In the genomic region with DNA sequence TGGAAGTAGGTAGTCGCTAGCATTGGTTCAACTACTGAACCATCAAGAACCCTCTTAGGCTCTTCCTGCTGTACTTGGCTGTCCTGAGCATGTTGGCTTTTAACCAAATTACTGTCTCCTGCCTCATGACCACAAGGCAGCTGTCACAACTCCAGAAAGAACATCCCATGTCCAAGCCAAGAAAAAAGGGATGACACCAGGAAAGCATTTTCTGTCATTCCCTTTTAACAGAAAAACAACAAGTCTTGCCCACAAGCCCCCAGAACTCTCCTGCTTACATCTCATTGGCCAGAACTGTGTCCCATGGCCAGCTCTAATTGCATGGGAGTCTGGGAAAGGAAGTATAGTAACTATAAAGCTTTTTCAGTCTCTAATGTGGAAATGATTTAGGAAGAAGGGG, we compare ENCODE assay signal across 10 cellular contexts. TPM values are rescaled to one million over a fixed set of nuclear protein-coding genes. Genes with fewer than 3 reads are reported as not detected.
DNase-seq lines count a peak whose midpoint lies in the region; ATAC-seq and TF ChIP-seq lines count a peak whose summit lies in the region.
"Had no signal": no experiment of that assay in that cellular context is flagged by ENCODE, and none has a peak within 500 bp of the region (broad histone marks: within the 10 kb centered on the region; RNA-seq: fewer than 3 reads in every experiment).

No MANE protein-coding gene starts in this region.

- 0 out of 2 replicates have a peak overlapping the region, but pooled peaks have one; percentile 12 for H3K27ac ChIP-seq in SJCRH30

- no peaks in the 10 kb centered on the region for H3K9me3 ChIP-seq in SJCRH30 (replicated peaks)

- peaks cover 14% of the 10 kb centered on the region for H3K4me1 ChIP-seq in SJCRH30

- no peak overlapping the region for H3K4me3 ChIP-seq in SJCRH30
- H3K4me3 ChIP-seq in fibroblast of mammary gland (ENCODE audit: control insufficient read depth, low read depth, low read length), result no peak overlapping the region

- ATAC-seq in HG02588 (IDR thresholded peaks at IDR 0.05; ENCODE audit: unreplicated experiment), result no peak

- H3K27me3 ChIP-seq in SJCRH30, result 0 out of 2 replicates have a peak, but pooled peaks cover 3% of the 10 kb centered on the region

- peak; percentile 46 for DNase-seq in NCI-H2196 (lab: John Stamatoyannopoulos, UW; ENCODE audit: unreplicated experiment)
- no peak for DNase-seq in NCI-H2196 treated with DMSO at 0.1 percent for 48 hours (lab: John Stamatoyannopoulos, UW; ENCODE audit: unreplicated experiment)
- peak; percentile 72 to 89 for DNase-seq in SJCRH30
- DNase-seq in fibroblast of mammary gland (ENCODE audit: low read depth), result peak; percentile 97
- peak; percentile 43 for DNase-seq in stromal cell of bone marrow (ENCODE audit: low read depth)
- no peak for DNase-seq in activated CD4-positive, CD25-positive, alpha-beta regulatory T cell (lab: John Stamatoyannopoulos, UW)
- no peak for DNase-seq in activated T-cell treated with anti-CD3 and anti-CD28 coated beads, Interleukin-2, amount 50 U/mL, for 1 hour
- DNase-seq: activated naive CD4-positive, alpha-beta T cell had no signal

- no peak for TF ChIP-seq CTCF in fibroblast of mammary gland (conservative IDR thresholded peaks at IDR 0.05; ENCODE audit: control insufficient read depth, insufficient read depth, low read depth, low read length)

- H3K36me3 ChIP-seq in SJCRH30, result no peaks in the 10 kb centered on the region

RNA-seq across cellular contexts. Expression of a gene that starts 2.4 kb away (rescaled TPM):
- not detected in 2 replicates for total RNA-seq in SJCRH30 (2014; rRNA removed; shearing (Covaris generic))
- total RNA-seq: A673 had no signal

RNA-seq across cellular contexts. Expression of a gene that starts 6.3 kb away (rescaled TPM):
- total RNA-seq in SJCRH30 (2014; rRNA removed; shearing (Covaris generic)), result 120 and 124 TPM in 2 replicates

RNA-seq across cellular contexts. Expression of a gene that starts 42.0 kb away (rescaled TPM):
- 3,055 and 3,167 TPM in 2 replicates for total RNA-seq in SJCRH30 (2014; rRNA removed; shearing (Covaris generic))

RNA-seq across cellular contexts. Expression of a gene that starts 54.6 kb away (rescaled TPM):
- not detected in 2 replicates for total RNA-seq in SJCRH30 (2014; rRNA removed; shearing (Covaris generic))
- total RNA-seq: A673 had no signal

RNA-seq across cellular contexts. Expression of a gene that starts 58.9 kb away (rescaled TPM):
- not detected in 2 replicates for total RNA-seq in SJCRH30 (2014; rRNA removed; shearing (Covaris generic))

Comparison
In these comparisons a context has a peak if more than half of its experiments do, and no peak if none do; other contexts are left out.
1. DNase-seq: peak in NCI-H2196 (single experiment), SJCRH30 (2 of 2), fibroblast of mammary gland (single experiment) and stromal cell of bone marrow (single experiment); none in NCI-H2196 treated with DMSO at 0.1 percent for 48 hours (single experiment), activated CD4-positive, CD25-positive, alpha-beta regulatory T cell (0 of 4) and activated T-cell treated with anti-CD3 and anti-CD28 coated beads, Interleukin-2, amount 50 U/mL, for 1 hour (single experiment).